ENCODE assay signal across 1 cellular context in genomic region chr5:85841653-85842052, GRCh38.
TF ChIP-seq lines count a peak whose summit lies in the region.

No MANE protein-coding gene starts in this region.

TF ChIP-seq in K562, 482 proteins besides CTCF, POLR2A, EP300 and RAD21 (continued from another document):
- TF ChIP-seq HINFP (tag; conservative IDR thresholded peaks at IDR 0.05; ENCODE audit: low read depth) (no peak), STAT5A (IDR thresholded peaks at IDR 0.05; ENCODE audit: borderline replicate concordance, low read length) (peak; percentile 48; the same call in 1 of the 2 replicates), PATZ1 (CRISPR knock-in tag; IDR thresholded peaks at IDR 0.05; ENCODE audit: borderline replicate concordance) (no peak), ARHGAP35 (IDR thresholded peaks at IDR 0.05; ENCODE audit: partially characterized antibody) (no peak), ELF4 (CRISPR knock-in tag; IDR thresholded peaks at IDR 0.05) (no peak), TAL1 (IDR thresholded peaks at IDR 0.05) (peak; percentile 70), RAD51 (IDR thresholded peaks at IDR 0.05; ENCODE audit: borderline replicate concordance, low read depth) (no peak), ZNF780A (CRISPR knock-in tag; IDR thresholded peaks at IDR 0.05) (no peak), ZNF316 (IDR thresholded peaks at IDR 0.05) (no peak), KHSRP (IDR thresholded peaks at IDR 0.05) (no peak), GATAD2A (IDR thresholded peaks at IDR 0.05) (no peak), KDM4B (IDR thresholded peaks at IDR 0.05; ENCODE audit: borderline replicate concordance in 2 of 2, low read depth in 1 of 2) (no peak), DLX4 (CRISPR knock-in tag; IDR thresholded peaks at IDR 0.05) (no peak)
TF ChIP-seq in K562: peak in this region for 24.
